In the genomic region with DNA sequence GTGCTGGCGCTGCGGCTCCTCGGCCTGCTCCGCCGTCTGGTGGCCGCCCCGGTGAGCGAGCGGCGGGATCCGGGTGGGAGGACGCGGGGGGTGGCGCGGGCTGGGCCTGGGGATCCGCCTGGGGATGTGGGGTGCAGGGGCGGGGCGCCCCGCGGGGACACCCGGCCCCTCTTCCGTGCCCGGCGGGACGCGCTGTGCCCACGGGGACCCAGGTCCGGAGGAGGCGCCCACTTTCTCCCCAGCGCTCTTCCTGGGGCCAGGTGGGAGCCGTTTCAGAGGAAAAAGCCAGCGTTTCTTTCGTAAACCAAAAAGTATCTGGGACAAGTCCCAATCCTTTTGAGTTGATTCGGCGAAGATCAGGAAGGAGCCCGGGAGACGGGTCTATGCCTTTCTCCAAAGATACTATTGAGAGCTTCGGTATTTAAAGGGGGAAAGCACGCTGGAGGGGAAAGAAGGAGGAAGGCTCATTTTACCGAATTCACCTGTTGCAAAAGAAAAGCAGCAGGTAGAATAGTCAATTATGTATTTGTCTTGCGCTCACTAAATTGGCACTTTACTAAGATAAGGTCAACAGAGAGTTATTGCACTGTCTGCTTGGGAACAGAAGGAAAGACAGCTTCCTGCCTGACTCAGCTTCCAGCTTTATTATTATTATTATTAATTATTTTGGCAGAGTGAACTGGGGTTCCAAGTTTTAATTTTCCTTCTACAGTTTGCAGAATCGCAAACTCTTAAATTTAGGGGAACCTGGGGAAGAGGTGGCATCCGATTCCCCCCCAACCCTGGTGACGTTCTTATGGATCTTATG, we compare ENCODE assay signal across 8 cellular contexts.
DNase-seq lines count a peak whose midpoint lies in the region; ATAC-seq and TF ChIP-seq lines count a peak whose summit lies in the region.

No MANE protein-coding gene starts in this region.

- peak overlapping the region; percentile 21 for H3K27ac ChIP-seq in AG04450 (ENCODE audit: low read depth, low read length)
- H3K27ac ChIP-seq in PC-3 (ENCODE audit: low read length): no peak overlapping the region; the same call in 1 of the 2 replicates
- peak overlapping the region; percentile 27 for H3K27ac ChIP-seq in fibroblast of lung (ENCODE audit: insufficient read depth, low read length)
- H3K27ac ChIP-seq in rectal smooth muscle tissue (ENCODE audit: low read depth, low read length): no peak overlapping the region

- POLR2A ChIA-PET in AG04450 (lab: Yijun Ruan, JAX): no interaction called here
- POLR2A ChIA-PET in PC-3 (lab: Charles Lee; ENCODE audit: unreplicated experiment): no interaction called here

- peak overlapping the region; percentile 77 for H3K9ac ChIP-seq in PC-3 (ENCODE audit: low read length)
- H3K9ac ChIP-seq in fibroblast of lung (ENCODE audit: insufficient read depth, low read length): peak overlapping the region; percentile 65
- no peak overlapping the region for H3K9ac ChIP-seq in rectal smooth muscle tissue (ENCODE audit: low read length)

- H3K79me2 ChIP-seq in PC-3 (ENCODE audit: low read length) (0 out of 2 replicates have a peak, but pooled peaks cover 14% of the 10 kb centered on the region), fibroblast of lung (ENCODE audit: control insufficient read depth, insufficient read depth, low read length) (peaks cover 4% of the 10 kb centered on the region)

- no TSS peak for BruUV-seq in PC-3 (replicated peaks; lab: Mats Ljungman, UMichigan)

- H3K36me3 ChIP-seq in PC-3 (ENCODE audit: low read depth, low read length): no peaks in the 10 kb centered on the region
- no peaks in the 10 kb centered on the region for H3K36me3 ChIP-seq in fibroblast of lung (ENCODE audit: control insufficient read depth, insufficient read depth, low read length)
- no peaks in the 10 kb centered on the region for H3K36me3 ChIP-seq in rectal smooth muscle tissue (ENCODE audit: control insufficient read depth, insufficient read depth, low read length)

- no peaks in the 10 kb centered on the region for H3K27me3 ChIP-seq in AG04450 (ENCODE audit: control insufficient read depth, insufficient read depth, low read length)
- H3K27me3 ChIP-seq in PC-3 (ENCODE audit: low read length): no peaks in the 10 kb centered on the region
- H3K27me3 ChIP-seq in fibroblast of lung (ENCODE audit: control insufficient read depth, insufficient read depth, low read length): no peaks in the 10 kb centered on the region
- H3K27me3 ChIP-seq in rectal smooth muscle tissue (ENCODE audit: control insufficient read depth, insufficient read depth, low read length): no peaks in the 10 kb centered on the region

- H3K4me2 ChIP-seq in PC-3 (ENCODE audit: low read length) (peak overlapping the region; percentile 89), fibroblast of lung (ENCODE audit: extremely low read depth, insufficient read depth, low read length) (peak overlapping the region; percentile 82)

- DNase-seq in AG04450 (ENCODE audit: low read depth, low spot score) (no peak), PC-3 (peak; percentile 16), fibroblast of lung (ENCODE audit: low read depth in 2 of 2) (peak; percentile 11 to 28), NCI-H1092 (lab: John Stamatoyannopoulos, UW) (no peak), NOMO-1 (lab: John Stamatoyannopoulos, UW; ENCODE audit: unreplicated experiment in 2 of 2) (no peak), inferior parietal cortex (ENCODE audit: extremely low spot score) (no peak)

- no peak for TF ChIP-seq CTCF in AG04450 (IDR thresholded peaks at IDR 0.05; ENCODE audit: low read depth, low read length)
- TF ChIP-seq CTCF in PC-3 (conservative IDR thresholded peaks at IDR 0.05; ENCODE audit: low read depth, low read length): no peak
- no peak for TF ChIP-seq CTCF in fibroblast of lung (conservative IDR thresholded peaks at IDR 0.05 in 1 of 2, IDR thresholded peaks at IDR 0.05 in 1 of 2; ENCODE audit: low read depth in 1 of 2, low read length in 2 of 2)

- CTCF ChIA-PET in AG04450 (lab: Charles Lee): no interaction called here
- CTCF ChIA-PET in PC-3 (lab: Charles Lee): no interaction called here

- no peaks in the 10 kb centered on the region for H3F3A ChIP-seq in PC-3 (ENCODE audit: low read length, unreplicated experiment)

- H2AFZ ChIP-seq in PC-3 (ENCODE audit: low read length): peak overlapping the region; percentile 89
- H2AFZ ChIP-seq in fibroblast of lung (ENCODE audit: low read length): peak overlapping the region; percentile 78

- intact Hi-C loops in PC-3 (cut with micrococcal nuclease): no loop called here

- peaks cover 9% of the 10 kb centered on the region for H3K4me1 ChIP-seq in PC-3 (ENCODE audit: insufficient read depth, low read length)
- H3K4me1 ChIP-seq in fibroblast of lung (ENCODE audit: control insufficient read depth, extremely low read depth, insufficient read depth, low read length): peaks cover 2% of the 10 kb centered on the region
- no peaks in the 10 kb centered on the region for H3K4me1 ChIP-seq in rectal smooth muscle tissue (ENCODE audit: control insufficient read depth, insufficient read depth, low read length)

- H3K4me3 ChIP-seq in AG04450 (ENCODE audit: low read depth, low read length): peak overlapping the region; percentile 85
- H3K4me3 ChIP-seq in PC-3 (ENCODE audit: low read length): peak overlapping the region; percentile 93
- peak overlapping the region; percentile 79 to 93 (median 90) for H3K4me3 ChIP-seq in fibroblast of lung (replicated peaks in 1 of 4; ENCODE audit: control extremely low read depth in 1 of 4, insufficient read depth in 1 of 4, low read depth in 3 of 4, low read length in 4 of 4)
- peak overlapping the region; percentile 78 for H3K4me3 ChIP-seq in rectal smooth muscle tissue (ENCODE audit: low read length)

- H3K9me3 ChIP-seq in AG04450 (ENCODE audit: control insufficient read depth, insufficient read depth, low read length) (peaks cover 7% of the 10 kb centered on the region), PC-3 (ENCODE audit: low read length) (no peaks in the 10 kb centered on the region), fibroblast of lung (ENCODE audit: control insufficient read depth, insufficient read depth, low read depth, low read length) (no peaks in the 10 kb centered on the region)

- peak; percentile 4 for ATAC-seq in GM19467 (IDR thresholded peaks at IDR 0.05; ENCODE audit: unreplicated experiment)
- ATAC-seq in PC-3: peak; percentile 34

- H4K20me1 ChIP-seq in PC-3 (ENCODE audit: low read length): no peaks in the 10 kb centered on the region
- H4K20me1 ChIP-seq in fibroblast of lung (ENCODE audit: control insufficient read depth, extremely low read depth, insufficient read depth, low read length): no peaks in the 10 kb centered on the region

- no peaks in the 10 kb centered on the region for H3K9me2 ChIP-seq in PC-3 (replicated peaks; ENCODE audit: low read length)

Comparison
In these comparisons a context has a peak if more than half of its experiments do, and no peak if none do; other contexts are left out.
1. DNase-seq: peak in PC-3 (single experiment) and fibroblast of lung (2 of 2); none in AG04450 (single experiment), NCI-H1092 (single experiment), NOMO-1 (0 of 2) and inferior parietal cortex (single experiment).
2. H3K27ac ChIP-seq: peak in AG04450 (single experiment) and fibroblast of lung (single experiment); none in PC-3 (single experiment) and rectal smooth muscle tissue (single experiment).
3. Peak in every context shown above with its lines, with median percentiles within 50 percentile points of each other: H3K4me3 ChIP-seq.